ENCODE assay signal across 8 cellular contexts in the genomic region with DNA sequence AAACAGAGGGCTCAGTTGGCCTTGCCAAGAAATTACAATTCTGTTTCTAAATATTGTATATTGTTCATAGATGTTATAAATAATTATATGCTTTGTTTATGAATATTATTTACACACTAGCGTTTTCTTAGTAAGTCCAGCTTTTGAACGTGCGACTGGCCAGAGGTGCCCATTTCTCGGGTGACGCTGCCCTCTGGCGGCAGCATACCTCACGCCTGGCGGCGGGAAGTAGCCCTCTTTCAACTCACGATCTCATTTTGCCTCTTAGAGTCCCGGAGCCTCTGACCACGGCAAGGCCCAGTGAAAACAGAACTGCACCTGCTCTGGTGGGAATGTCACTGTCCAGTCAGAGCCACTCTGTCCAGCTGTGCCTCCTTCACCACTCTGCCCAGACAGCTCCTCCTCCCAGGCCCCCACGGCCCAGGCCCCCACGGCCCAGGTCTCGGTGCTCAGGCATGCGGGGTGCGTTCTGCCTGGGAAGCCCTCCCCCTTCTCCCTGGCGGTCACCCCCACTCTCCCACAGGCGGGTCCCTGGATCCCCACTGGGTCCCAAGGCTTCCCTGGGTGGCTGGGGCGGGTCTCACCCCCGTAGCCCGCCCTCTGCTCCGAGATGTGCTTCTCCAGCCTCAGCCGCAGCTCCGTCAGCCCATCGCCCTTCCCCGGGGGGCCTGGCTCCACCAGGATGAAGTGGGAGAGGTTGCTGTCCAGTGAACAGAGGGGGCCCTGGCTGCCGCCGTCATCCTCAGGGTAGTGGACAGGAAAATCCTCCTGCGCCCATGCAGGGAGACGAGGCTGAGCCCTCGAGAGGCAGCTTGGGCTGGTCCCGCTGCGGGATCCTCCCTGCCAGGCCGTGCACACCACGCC. TPM values are rescaled to one million over a fixed set of nuclear protein-coding genes. Genes with fewer than 3 reads are reported as not detected.
DNase-seq lines count a peak whose midpoint lies in the region; ATAC-seq and TF ChIP-seq lines count a peak whose summit lies in the region.

No MANE protein-coding gene starts in this region.

- H3K36me3 ChIP-seq in HEK293 (ENCODE audit: control insufficient read depth in 2 of 2, insufficient read depth in 1 of 2, low read length in 2 of 2) (no peaks in the 10 kb centered on the region), OCI-LY1 (ENCODE audit: insufficient read depth, low read length) (no peaks in the 10 kb centered on the region), thoracic aorta (no peaks in the 10 kb centered on the region)

- H2AFZ ChIP-seq in OCI-LY1 (ENCODE audit: low read length), result no peak overlapping the region

- H3K36me3 Mint-ChIP-seq in nephron progenitor cell (ENCODE audit: low read depth), result no peaks in the 10 kb centered on the region

- DNase-seq in activated T-helper 1 cell treated with Interleukin-2 at 50 U/mL for 16 hours (ENCODE audit: low read depth) (peak; percentile 28), fibroblast of mammary gland (ENCODE audit: low read depth) (peak; percentile 74), nephron progenitor cell (peak; percentile 83), thoracic aorta (ENCODE audit: low spot score) (no peak)

- ATAC-seq in thoracic aorta (ENCODE audit: insufficient number of reproducible peaks, low FRiP score, low read depth) (peak; percentile 56), HG02885 (IDR thresholded peaks at IDR 0.05; ENCODE audit: poor library complexity, unreplicated experiment) (no peak)

- CTCF ChIA-PET in HEK293 (lab: Yijun Ruan, JAX), result interaction anchor here (0.6 to 11.2 kb wide), 48 partner anchors 9 to 719 kb away, joined by 3 to 297 read pairs (median 6); a partner anchor contains a TSS

- TF ChIP-seq CTCF in C4-2B (conservative IDR thresholded peaks at IDR 0.05) (peak; percentile 74), HEK293 (tag by site-specific recombination; IDR thresholded peaks at IDR 0.05) (peak; percentile 56), OCI-LY1 (IDR thresholded peaks at IDR 0.05; ENCODE audit: low read length) (peak; percentile 76), fibroblast of mammary gland (conservative IDR thresholded peaks at IDR 0.05; ENCODE audit: control insufficient read depth, insufficient read depth, low read depth, low read length) (peak; percentile 89), nephron progenitor cell (IDR thresholded peaks at IDR 0.05) (peak; percentile 80), thoracic aorta (IDR thresholded peaks at IDR 0.05) (peak; percentile 73)

- no peak overlapping the region for H3K27ac ChIP-seq in C4-2B
- no peak overlapping the region for H3K27ac ChIP-seq in HEK293 (ENCODE audit: extremely low read depth, low read depth, low read length)
- H3K27ac ChIP-seq in OCI-LY1 (ENCODE audit: low read depth, low read length, poor library complexity, severe bottlenecking), result no peak overlapping the region
- H3K27ac ChIP-seq in thoracic aorta, result no peak overlapping the region

- H3K4me3 Mint-ChIP-seq in nephron progenitor cell, result no peak overlapping the region

- no peaks in the 10 kb centered on the region for H4K20me1 ChIP-seq in OCI-LY1 (ENCODE audit: insufficient read depth, low read length)

- no peaks in the 10 kb centered on the region for H3K79me2 ChIP-seq in OCI-LY1 (ENCODE audit: insufficient read depth, low read length)

- no peaks in the 10 kb centered on the region for H3K9me3 Mint-ChIP-seq in nephron progenitor cell

- no peak overlapping the region for H3K27ac Mint-ChIP-seq in nephron progenitor cell

- H3K27me3 ChIP-seq in OCI-LY1 (ENCODE audit: insufficient read depth, low read length) (no peaks in the 10 kb centered on the region), thoracic aorta (replicated peaks; ENCODE audit: insufficient read depth) (no peaks in the 10 kb centered on the region)

- H3K4me1 ChIP-seq in HEK293 (ENCODE audit: control insufficient read depth, insufficient read depth, low read length) (no peaks in the 10 kb centered on the region), OCI-LY1 (ENCODE audit: insufficient read depth, low read length, severe bottlenecking) (no peaks in the 10 kb centered on the region), thoracic aorta (ENCODE audit: control insufficient read depth in 1 of 2, low read depth in 2 of 2) (no peaks in the 10 kb centered on the region)

- no peak overlapping the region for H3K4me3 ChIP-seq in HEK293 (ENCODE audit: low read depth, low read length)
- H3K4me3 ChIP-seq in OCI-LY1 (ENCODE audit: low read depth, low read length, poor library complexity, severe bottlenecking), result no peak overlapping the region
- H3K4me3 ChIP-seq in fibroblast of mammary gland (ENCODE audit: control insufficient read depth, low read depth, low read length), result no peak overlapping the region
- no peak overlapping the region for H3K4me3 ChIP-seq in thoracic aorta

- H3K9me2 ChIP-seq in OCI-LY1 (ENCODE audit: low read depth, low read length), result no peaks in the 10 kb centered on the region

- no peak overlapping the region for H3K4me2 ChIP-seq in OCI-LY1 (ENCODE audit: low read length)

- H3K4me1 Mint-ChIP-seq in nephron progenitor cell, result peaks cover 24% of the 10 kb centered on the region

- no peaks in the 10 kb centered on the region for H3F3A ChIP-seq in OCI-LY1 (ENCODE audit: insufficient read depth, low read length)

- H3K9me3 ChIP-seq in HEK293 (ENCODE audit: control insufficient read depth, insufficient read depth, low read depth, low read length) (no peaks in the 10 kb centered on the region), OCI-LY1 (ENCODE audit: low read length) (no peaks in the 10 kb centered on the region), thoracic aorta (no peaks in the 10 kb centered on the region)

- no peak overlapping the region for H3K9ac ChIP-seq in OCI-LY1 (ENCODE audit: low read length)

- POLR2A ChIA-PET in HEK293 (lab: Yijun Ruan, JAX), result interaction anchor here (1.1 to 2.2 kb wide), 4 partner anchors 19 to 114 kb away, joined by 3 to 19 read pairs (median 4); a partner anchor contains a TSS

- H3K27me3 Mint-ChIP-seq in nephron progenitor cell (ENCODE audit: low read depth, poor library complexity), result no peaks in the 10 kb centered on the region

TF ChIP-seq in HEK293, 187 proteins besides CTCF, POLR2A, EP300 and RAD21:
- TF ChIP-seq TRIM28 (IDR thresholded peaks at IDR 0.05; ENCODE audit: borderline replicate concordance, low read length) (no peak), ZNF239 (tag by site-specific recombination; IDR thresholded peaks at IDR 0.05) (no peak), ZNF654 (tag by site-specific recombination; IDR thresholded peaks at IDR 0.05; ENCODE audit: low read depth) (peak; percentile 61)

RNA-seq across cellular contexts. Expression of a gene that starts 19.3 kb away (rescaled TPM):
- total RNA-seq in thoracic aorta, result 10 to 100 TPM; 31.6 to 57.9 TPM

RNA-seq across cellular contexts. Expression of a gene that starts 24.4 kb away (rescaled TPM):
- not detected for total RNA-seq in thoracic aorta

RNA-seq across cellular contexts. Expression of a gene that starts 24.9 kb away (rescaled TPM):
- total RNA-seq in thoracic aorta, result 10 to 100 TPM in 1 of 2 donors, 1 to 10 TPM in 1; 4.4 to 25.3 TPM

RNA-seq across cellular contexts. Expression of a gene that starts 42.8 kb away (rescaled TPM):
- 100 to 1,000 TPM; 498 to 842 TPM for total RNA-seq in thoracic aorta
